9 cellular contexts compared by ENCODE assay signal in the genomic region with DNA sequence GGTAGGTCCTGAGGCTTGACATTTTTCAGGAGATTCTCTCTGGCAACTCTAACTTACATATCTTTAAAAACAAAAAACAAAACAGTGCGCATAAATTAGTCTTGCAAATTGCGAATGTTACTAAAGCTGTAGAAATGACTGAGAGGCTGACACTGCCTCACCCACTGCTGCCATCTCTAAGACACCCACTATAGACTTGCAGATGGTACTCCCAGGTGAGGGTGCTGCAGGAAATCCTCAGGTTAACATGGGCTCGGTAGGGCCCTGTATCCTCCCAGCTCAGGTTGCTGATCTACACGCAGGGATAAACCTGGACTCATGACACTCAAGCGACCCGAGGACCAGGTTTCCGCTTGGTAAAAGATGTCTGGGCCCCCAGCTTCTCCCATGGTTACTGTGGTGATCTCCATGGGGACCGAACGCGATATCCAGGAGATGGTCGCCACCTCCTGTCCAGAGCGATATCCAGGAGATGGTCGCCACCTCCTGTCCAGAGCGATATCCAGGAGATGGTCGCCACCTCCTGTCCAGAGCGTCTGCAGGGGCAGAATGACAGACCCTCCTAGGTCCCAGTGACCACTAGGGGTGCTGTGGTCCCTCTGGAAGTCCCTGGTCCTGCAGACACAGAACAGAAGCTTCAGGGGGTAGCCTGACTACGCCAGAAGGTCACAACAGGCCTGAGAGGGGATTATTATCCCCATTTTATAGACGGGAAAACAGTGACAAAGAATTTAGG. TPM values are rescaled to one million over a fixed set of nuclear protein-coding genes. Genes with fewer than 3 reads are reported as not detected.
DNase-seq lines count a peak whose midpoint lies in the region; ATAC-seq and TF ChIP-seq lines count a peak whose summit lies in the region.
"Had no signal": no experiment of that assay in that cellular context is flagged by ENCODE, and none has a peak within 500 bp of the region (broad histone marks: within the 10 kb centered on the region; RNA-seq: fewer than 3 reads in every experiment).

No MANE protein-coding gene starts in this region.

- H3K4me1 ChIP-seq in RWPE2 (ENCODE audit: insufficient read depth, poor library complexity, severe bottlenecking) (peaks cover 4% of the 10 kb centered on the region), upper lobe of right lung (peaks cover 21% of the 10 kb centered on the region)

- no peaks in the 10 kb centered on the region for H3K9me3 ChIP-seq in RWPE2 (ENCODE audit: severe bottlenecking)
- no peaks in the 10 kb centered on the region for H3K9me3 ChIP-seq in upper lobe of right lung

- ATAC-seq in RWPE2 (ENCODE audit: low read depth), result no peak; the same call in 2 of the 3 replicates
- ATAC-seq in upper lobe of right lung, result no peak
- ATAC-seq in HG03097 (IDR thresholded peaks at IDR 0.05; ENCODE audit: low FRiP score, unreplicated experiment), result no peak
- ATAC-seq in HG03196 (IDR thresholded peaks at IDR 0.05; ENCODE audit: unreplicated experiment), result no peak

- TF ChIP-seq CTCF in 22Rv1 (IDR thresholded peaks at IDR 0.05) (peak; percentile 77), GM10266 (IDR thresholded peaks at IDR 0.05; ENCODE audit: control insufficient read depth, insufficient read depth, low read depth, missing control alignments) (peak; percentile 62), RWPE2 (IDR thresholded peaks at IDR 0.05; ENCODE audit: poor library complexity, severe bottlenecking) (peak; percentile 41), fibroblast of villous mesenchyme (IDR thresholded peaks at IDR 0.05; ENCODE audit: insufficient read depth, low read depth, low read length) (peak; percentile 45), upper lobe of right lung (IDR thresholded peaks at IDR 0.05) (peak; percentile 40)

- no peak for DNase-seq in GM10266 (ENCODE audit: extremely low spot score)
- no peak for DNase-seq in RWPE2 (ENCODE audit: low spot score)
- no peak for DNase-seq in fibroblast of villous mesenchyme (ENCODE audit: low read depth)
- no peak for DNase-seq in upper lobe of right lung
- DNase-seq in amniotic stem cell (lab: John Stamatoyannopoulos, UW), result no peak
- DNase-seq: right cardiac atrium had no signal

- intact Hi-C loops in upper lobe of right lung (cut with DNase I), result no loop called here

- H3K27ac ChIP-seq in 22Rv1 (no peak overlapping the region), RWPE2 (ENCODE audit: poor library complexity, severe bottlenecking) (no peak overlapping the region), upper lobe of right lung (no peak overlapping the region)

- H3K36me3 ChIP-seq in RWPE2 (ENCODE audit: low read depth) (no peaks in the 10 kb centered on the region), upper lobe of right lung (no peaks in the 10 kb centered on the region)

- H3K27me3 ChIP-seq in RWPE2 (ENCODE audit: insufficient read depth, poor library complexity, severe bottlenecking) (peaks cover 2% of the 10 kb centered on the region), upper lobe of right lung (no peaks in the 10 kb centered on the region)

- H3K4me3 ChIP-seq in RWPE2 (ENCODE audit: severe bottlenecking), result no peak overlapping the region
- no peak overlapping the region for H3K4me3 ChIP-seq in fibroblast of villous mesenchyme (ENCODE audit: low read depth, low read length)
- no peak overlapping the region for H3K4me3 ChIP-seq in upper lobe of right lung

RNA-seq across cellular contexts. Expression of gene LY9, which starts 16.1 kb away (rescaled TPM):
- under 0.01 TPM in 1 of 2 replicates, not detected in the other for total RNA-seq in fibroblast of villous mesenchyme
- 3.3 TPM for total RNA-seq in upper lobe of right lung

RNA-seq across cellular contexts. Expression of gene SLAMF7, which starts 40.8 kb away (rescaled TPM):
- total RNA-seq in fibroblast of villous mesenchyme (not detected in 2 replicates), upper lobe of right lung (9.2 TPM)

Comparison
In these comparisons a context has a peak if more than half of its experiments do, and no peak if none do; other contexts are left out.
1. RNA of gene SLAMF7, which starts 40.8 kb away (total RNA-seq): 9.2 TPM in upper lobe of right lung (single experiment); not detected in fibroblast of villous mesenchyme; every median in the first group is over 10 times any median in the second.
2. Peak in every context shown above with its lines, with median percentiles within 50 percentile points of each other: CTCF ChIP-seq.